In genomic region chr3:69212411-69213160, GRCh38 we compare ENCODE assay signal across 8 cellular contexts.
DNase-seq lines count a peak whose midpoint lies in the region; ATAC-seq and TF ChIP-seq lines count a peak whose summit lies in the region.

No MANE protein-coding gene starts in this region.

- H3K4me3 ChIP-seq in LNCaP clone FGC (ENCODE audit: low read depth, low read length) = no peak overlapping the region
- H3K4me3 ChIP-seq in skeletal muscle cell (ENCODE audit: low read depth, low read length) = no peak overlapping the region
- no peak overlapping the region for H3K4me3 ChIP-seq in effector memory CD4-positive, alpha-beta T cell (ENCODE audit: insufficient read depth, low read depth, low read length, poor library complexity, severe bottlenecking)

- peaks cover 37 to 63% of the 10 kb centered on the region in 2 donors for H3K36me3 Mint-ChIP-seq in CD14-positive monocyte
- peaks cover 54% of the 10 kb centered on the region for H3K36me3 Mint-ChIP-seq in brain

- no peak for TF ChIP-seq CTCF in CD14-positive monocyte (IDR thresholded peaks at IDR 0.05)
- TF ChIP-seq CTCF in LNCaP clone FGC (IDR thresholded peaks at IDR 0.05; ENCODE audit: control insufficient read depth, extremely low read depth, insufficient read depth) = no peak
- no peak for TF ChIP-seq CTCF in brain (conservative IDR thresholded peaks at IDR 0.05)

- H3K4me1 ChIP-seq in effector memory CD4-positive, alpha-beta T cell (ENCODE audit: control insufficient read depth, insufficient read depth, low read length, poor library complexity, severe bottlenecking) = no peaks in the 10 kb centered on the region

- no peak overlapping the region for H3K4me3 Mint-ChIP-seq in CD14-positive monocyte
- H3K4me3 Mint-ChIP-seq in brain = no peak overlapping the region

- H3K27ac ChIP-seq in effector memory CD4-positive, alpha-beta T cell (ENCODE audit: insufficient read depth, low read length, poor library complexity, severe bottlenecking) = no peak overlapping the region

- DNase-seq in CD14-positive monocyte (ENCODE audit: low spot score) = no peak
- DNase-seq in LNCaP clone FGC (ENCODE audit: low read depth) = peak; percentile 81
- peak; percentile 60 for DNase-seq in skeletal muscle cell (ENCODE audit: low read depth)
- DNase-seq in effector memory CD4-positive, alpha-beta T cell = no peak
- DNase-seq in NCI-H2107 (lab: John Stamatoyannopoulos, UW) = no peak
- DNase-seq in globus pallidus (ENCODE audit: low spot score) = no peak

- no peaks in the 10 kb centered on the region for H3K27me3 ChIP-seq in effector memory CD4-positive, alpha-beta T cell (replicated peaks; ENCODE audit: control insufficient read depth, insufficient read depth, low read length, poor library complexity, severe bottlenecking)

- H3K9me3 Mint-ChIP-seq in CD14-positive monocyte = peaks cover 0 to 2% (median 0%) of the 10 kb centered on the region in 7 donors
- no peaks in the 10 kb centered on the region for H3K9me3 Mint-ChIP-seq in brain

- H3K27me3 Mint-ChIP-seq in CD14-positive monocyte (ENCODE audit: low read depth in 3 of 3) (no peaks in the 10 kb centered on the region), brain (no peaks in the 10 kb centered on the region)

- H3K9me3 ChIP-seq in effector memory CD4-positive, alpha-beta T cell (ENCODE audit: control insufficient read depth, low read length) = no peaks in the 10 kb centered on the region

- intact Hi-C loops in CD14-positive monocyte (cut with micrococcal nuclease) = loop anchor here in 1 of 2 donors (10.0 kb wide), 1 partner anchor 112 kb away; no protein-coding TSS in a partner anchor

- H3K4me1 Mint-ChIP-seq in CD14-positive monocyte (peaks cover 17% of the 10 kb centered on the region), brain (peaks cover 17% of the 10 kb centered on the region)

- peak; percentile 91 for ATAC-seq in GM21447 (IDR thresholded peaks at IDR 0.05; ENCODE audit: unreplicated experiment)

- H3K27ac Mint-ChIP-seq in CD14-positive monocyte (peak overlapping the region; percentile 81 to 91 (median 89)), brain (peak overlapping the region; percentile 49 to 79 (median 60))

- no peaks in the 10 kb centered on the region for H3K36me3 ChIP-seq in effector memory CD4-positive, alpha-beta T cell (ENCODE audit: control insufficient read depth, insufficient read depth, low read length)

Comparison
In these comparisons a context has a peak if more than half of its experiments do, and no peak if none do; other contexts are left out.
1. DNase-seq: peak in LNCaP clone FGC (single experiment) and skeletal muscle cell (single experiment); none in CD14-positive monocyte (single experiment), effector memory CD4-positive, alpha-beta T cell (0 of 3), NCI-H2107 (single experiment) and globus pallidus (single experiment).